1 cellular context compared by ENCODE assay signal in genomic region chr13:20704459-20705069, GRCh38.
TF ChIP-seq lines count a peak whose summit lies in the region.

No MANE protein-coding gene starts in this region.

TF ChIP-seq in GM12878, 131 proteins besides CTCF, POLR2A, EP300 and RAD21 (continued from another document):
- TF ChIP-seq PRDM15 (CRISPR knock-in tag; IDR thresholded peaks at IDR 0.05) (no peak), CHD4 (IDR thresholded peaks at IDR 0.05) (no peak), NR2F1 (conservative IDR thresholded peaks at IDR 0.05) (no peak), ESRRA (IDR thresholded peaks at IDR 0.05; ENCODE audit: low read length) (no peak), TAF1 (IDR thresholded peaks at IDR 0.05; ENCODE audit: borderline replicate concordance, low read depth, low read length) (no peak), EZH2 (IDR thresholded peaks at IDR 0.05; ENCODE audit: borderline replicate concordance, control insufficient read depth, low read depth, low read length) (no peak), ZNF274 (IDR thresholded peaks at IDR 0.05; ENCODE audit: insufficient read depth, insufficient read length) (no peak), KAT2A (conservative IDR thresholded peaks at IDR 0.05; ENCODE audit: control insufficient read depth, low read depth, low read length) (no peak), ZBTB40 (IDR thresholded peaks at IDR 0.05; ENCODE audit: borderline replicate concordance) (no peak), POLR2AphosphoS2 (IDR thresholded peaks at IDR 0.05; ENCODE audit: low read depth, low read length) (no peak), SMAD1 (IDR thresholded peaks at IDR 0.05; ENCODE audit: low read depth, partially characterized antibody) (no peak), ZNF384 (IDR thresholded peaks at IDR 0.05; ENCODE audit: borderline replicate concordance, low read depth, low read length) (no peak), YY1 (IDR thresholded peaks at IDR 0.05; ENCODE audit: low read depth, low read length) (no peak), PML (IDR thresholded peaks at IDR 0.05; ENCODE audit: low read length) (no peak), GATAD2B (conservative IDR thresholded peaks at IDR 0.05; ENCODE audit: low read depth) (no peak)
